In the genomic region with DNA sequence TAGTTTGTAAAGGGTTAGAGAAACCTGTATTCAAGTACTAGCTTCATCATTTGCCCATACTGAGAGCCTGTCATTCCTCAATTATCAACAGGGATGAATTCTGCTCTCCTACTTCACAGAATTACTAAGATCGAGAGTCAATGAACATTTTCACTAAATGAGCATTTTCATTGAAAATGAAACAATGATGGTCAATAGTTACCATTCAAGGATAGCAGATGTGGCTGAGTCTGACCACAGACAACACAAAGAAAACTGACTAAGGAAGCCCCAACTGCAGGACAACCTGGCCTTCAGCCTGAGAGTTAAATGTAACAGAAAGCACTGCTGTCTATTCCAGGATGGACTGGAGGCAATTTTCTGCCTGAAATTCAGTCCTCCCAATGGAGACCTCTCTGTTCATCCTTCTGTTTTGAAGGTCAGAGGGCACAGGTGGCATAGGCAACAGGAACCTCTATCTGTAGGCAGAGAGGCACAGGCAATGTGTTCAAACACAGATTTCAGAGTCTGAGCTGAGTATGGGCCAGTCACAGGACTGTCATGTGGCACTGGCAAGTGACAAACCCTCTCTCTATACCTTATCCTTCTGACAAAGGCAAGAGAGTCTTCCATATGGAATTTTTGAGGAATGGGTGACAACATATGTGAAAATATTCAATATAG, we compare ENCODE assay signal across 12 cellular contexts. TPM values are rescaled to one million over a fixed set of nuclear protein-coding genes. Genes with fewer than 3 reads are reported as not detected.
A peak's percentile ranks its signal among the peaks of the same experiment; 100 is the strongest.
DNase-seq lines count a peak whose midpoint lies in the region; ATAC-seq, FAIRE-seq and TF ChIP-seq lines count a peak whose summit lies in the region.
"Had no signal": no experiment of that assay in that cellular context is flagged by ENCODE, and none has a peak within 500 bp of the region (broad histone marks: within the 10 kb centered on the region; RNA-seq: fewer than 3 reads in every experiment).

No MANE protein-coding gene starts in this region.

- H3K36me3 Mint-ChIP-seq in activated B cell treated with CpG ODN at 0.5 μM for 24 hours (ENCODE audit: low read depth) = peaks cover 67% of the 10 kb centered on the region

- DNase-seq in GM12892 (ENCODE audit: insufficient read length) (no peak), activated B cell treated with CpG ODN at 0.5 μM for 24 hours (no peak), osteoblast (ENCODE audit: insufficient read length, low spot score, missing footprints) (peak; percentile 26), OCI-LY7 (ENCODE audit: low spot score) (no peak)

- H2AFZ ChIP-seq in osteoblast (ENCODE audit: low read length) (no peak overlapping the region), OCI-LY7 (ENCODE audit: low read length) (no peak overlapping the region)

- H4K20me1 ChIP-seq in osteoblast (ENCODE audit: insufficient read depth, low read length) = peaks cover 31% of the 10 kb centered on the region
- H4K20me1 ChIP-seq in OCI-LY7 (ENCODE audit: insufficient read depth, low read length) = no peaks in the 10 kb centered on the region

- intact Hi-C loops in activated B cell treated with CpG ODN at 0.5 μM for 24 hours (cut with micrococcal nuclease) = loop anchor here (1.0 to 5.0 kb wide), 7 partner anchors 36 to 354 kb away; a partner anchor contains a TSS
- intact Hi-C loops in OCI-LY7 (cut with micrococcal nuclease; ENCODE audit: unreplicated experiment) = loop anchor here (1.0 to 5.0 kb wide), 5 partner anchors 36 to 153 kb away; a partner anchor contains a TSS

- no peak overlapping the region for H3K4me3 ChIP-seq in osteoblast (ENCODE audit: insufficient read depth, low read length)
- no peak overlapping the region for H3K4me3 ChIP-seq in OCI-LY7 (ENCODE audit: low read depth, low read length, poor library complexity, severe bottlenecking)
- H3K4me3 ChIP-seq: heart right ventricle, vagina had no signal

- no peak overlapping the region for H3K27ac ChIP-seq in osteoblast (ENCODE audit: low read depth, low read length)
- no peak overlapping the region for H3K27ac ChIP-seq in OCI-LY7 (ENCODE audit: low read depth, low read length, poor library complexity, severe bottlenecking)
- H3K27ac ChIP-seq: vagina had no signal

- H3K9me2 ChIP-seq in OCI-LY7 (ENCODE audit: insufficient read depth, low read length) = no peaks in the 10 kb centered on the region

- TF ChIP-seq CTCF in activated B cell treated with CpG ODN at 0.5 μM for 24 hours (IDR thresholded peaks at IDR 0.05) (no peak), osteoblast (IDR thresholded peaks at IDR 0.05; ENCODE audit: extremely low read depth, low read depth, low read length) (no peak), OCI-LY7 (conservative IDR thresholded peaks at IDR 0.05; ENCODE audit: low read length) (no peak)

- POLR2A ChIA-PET in activated B cell treated with CpG ODN at 0.5 μM for 24 hours (lab: Charles Lee) (interaction anchor here (0.5 to 4.6 kb wide), 21 partner anchors 12 to 628 kb away, joined by 3 to 51 read pairs (median 6); a partner anchor contains a TSS), OCI-LY7 (lab: Charles Lee) (interaction anchor here (0.5 to 1.3 kb wide), 7 partner anchors 24 to 144 kb away, joined by 3 to 4 read pairs (median 4); no protein-coding TSS in a partner anchor)

- FAIRE-seq in GM12892 (lab: Jason Lieb, UNC) = peak; percentile 90
- FAIRE-seq: H54 had no signal

- H3K9me3 Mint-ChIP-seq in activated B cell treated with CpG ODN at 0.5 μM for 24 hours = no peaks in the 10 kb centered on the region
- H3K9me3 Mint-ChIP-seq: dendritic cell treated with granulocyte-macrophage colony-stimulating factor and Interleukin-4, amounts not matched to agents 40 ng/mL and 50 ng/mL, for 4 days had no signal

- H3K4me1 Mint-ChIP-seq in activated B cell treated with CpG ODN at 0.5 μM for 24 hours = peaks cover 10% of the 10 kb centered on the region

- H3K27me3 ChIP-seq in osteoblast (ENCODE audit: insufficient read depth, low read length) = no peaks in the 10 kb centered on the region
- H3K27me3 ChIP-seq: heart right ventricle, vagina had no signal

- H3K36me3 ChIP-seq in osteoblast (ENCODE audit: insufficient read depth, low read length) (peaks cover 31% of the 10 kb centered on the region), OCI-LY7 (ENCODE audit: insufficient read depth, low read length) (peaks cover 31% of the 10 kb centered on the region)

- BruUV-seq in OCI-LY7 (replicated peaks; lab: Mats Ljungman, UMichigan) = no TSS peak

- H3K9me3 ChIP-seq in osteoblast (ENCODE audit: low read depth, low read length) (no peaks in the 10 kb centered on the region), OCI-LY7 (ENCODE audit: low read length) (no peaks in the 10 kb centered on the region)
- H3K9me3 ChIP-seq: heart right ventricle, vagina had no signal

- ATAC-seq in GM21515 (IDR thresholded peaks at IDR 0.05; ENCODE audit: unreplicated experiment) (peak; percentile 66), activated B cell treated with CpG ODN at 0.5 μM for 24 hours (ENCODE audit: low read depth) (peak; percentile 35), HG03442 (IDR thresholded peaks at IDR 0.05; ENCODE audit: unreplicated experiment) (no peak), GM19023 (IDR thresholded peaks at IDR 0.05; ENCODE audit: unreplicated experiment) (no peak), GM19324 (IDR thresholded peaks at IDR 0.05; ENCODE audit: low FRiP score, unreplicated experiment) (no peak)

- TF ChIP-seq POLR2A in GM12892 (IDR thresholded peaks at IDR 0.05; ENCODE audit: low read depth, low read length) = no peak

- H3K27me3 Mint-ChIP-seq in activated B cell treated with CpG ODN at 0.5 μM for 24 hours = no peaks in the 10 kb centered on the region
- H3K27me3 Mint-ChIP-seq: dendritic cell treated with granulocyte-macrophage colony-stimulating factor and Interleukin-4, amounts not matched to agents 40 ng/mL and 50 ng/mL, for 4 days had no signal

- H3K27ac Mint-ChIP-seq in activated B cell treated with CpG ODN at 0.5 μM for 24 hours = peak overlapping the region; percentile 46
- H3K27ac Mint-ChIP-seq: dendritic cell treated with granulocyte-macrophage colony-stimulating factor and Interleukin-4, amounts not matched to agents 40 ng/mL and 50 ng/mL, for 4 days had no signal

- H3K79me2 ChIP-seq in osteoblast (ENCODE audit: insufficient read depth, low read length) (peaks cover 23% of the 10 kb centered on the region), OCI-LY7 (ENCODE audit: insufficient read depth, low read depth, low read length) (no peaks in the 10 kb centered on the region)

- H3K4me1 ChIP-seq in osteoblast (ENCODE audit: insufficient read depth, low read length) (peaks cover 5% of the 10 kb centered on the region), OCI-LY7 (ENCODE audit: insufficient read depth, low read length, poor library complexity, severe bottlenecking) (no peaks in the 10 kb centered on the region)
- H3K4me1 ChIP-seq: vagina had no signal

- H3K4me2 ChIP-seq in osteoblast (ENCODE audit: insufficient read depth, low read length) (no peak overlapping the region), OCI-LY7 (ENCODE audit: low read length) (no peak overlapping the region)

- CTCF ChIA-PET in activated B cell treated with CpG ODN at 0.5 μM for 24 hours (lab: Charles Lee) = interaction anchor here (0.6 to 6.4 kb wide), 46 partner anchors 8 to 1341 kb away, joined by 3 to 112 read pairs (median 5); a partner anchor contains a TSS
- CTCF ChIA-PET in OCI-LY7 (lab: Charles Lee; ENCODE audit: unreplicated experiment) = interaction anchor here (0.9 to 1.6 kb wide), 8 partner anchors 11 to 154 kb away, joined by 3 to 10 read pairs (median 4); a partner anchor contains a TSS

- no peak overlapping the region for H3K4me3 Mint-ChIP-seq in activated B cell treated with CpG ODN at 0.5 μM for 24 hours
- H3K4me3 Mint-ChIP-seq: dendritic cell treated with granulocyte-macrophage colony-stimulating factor and Interleukin-4, amounts not matched to agents 40 ng/mL and 50 ng/mL, for 4 days had no signal

RNA-seq across cellular contexts. Expression of a gene that starts 19.5 kb away (rescaled TPM):
- polyA plus RNA-seq in GM12892 (2012; ENCODE audit: missing spikeins) = 82.9 TPM
- 754 and 903 TPM in 2 replicates for total RNA-seq in activated B cell treated with CpG ODN at 0.5 μM for 24 hours
- total RNA-seq in osteoblast = 36.8 and 47.0 TPM in 2 replicates
- 73.6 and 105 TPM in 2 replicates for total RNA-seq in OCI-LY7 (2014; rRNA removed; shearing (Covaris generic))
- total RNA-seq in OCI-LY7 (2022) = 116 and 123 TPM in 2 replicates

RNA-seq across cellular contexts. Expression of a gene that starts 34.7 kb away (rescaled TPM):
- polyA plus RNA-seq in GM12892 (2012; ENCODE audit: missing spikeins) = 6.9 TPM
- total RNA-seq in activated B cell treated with CpG ODN at 0.5 μM for 24 hours (24.8 and 29.7 TPM in 2 replicates), osteoblast (6.2 and 7.2 TPM in 2 replicates), OCI-LY7 (2022) (14.0 and 15.1 TPM in 2 replicates)
- total RNA-seq in OCI-LY7 (2014; rRNA removed; shearing (Covaris generic)) = 12.2 and 17.0 TPM in 2 replicates

RNA-seq across cellular contexts. Expression of a gene that starts 37.2 kb away (rescaled TPM):
- polyA plus RNA-seq in GM12892 (2012; ENCODE audit: missing spikeins) = 15.8 TPM
- 40.7 and 41.0 TPM in 2 replicates for total RNA-seq in activated B cell treated with CpG ODN at 0.5 μM for 24 hours
- total RNA-seq in osteoblast = 3.2 and 4.0 TPM in 2 replicates
- total RNA-seq in OCI-LY7 (2014; rRNA removed; shearing (Covaris generic)) = 0.28 and 1.6 TPM in 2 replicates
- 2.5 and 3.4 TPM in 2 replicates for total RNA-seq in OCI-LY7 (2022)

RNA-seq across cellular contexts. Expression of a gene that starts 43.5 kb away (rescaled TPM):
- polyA plus RNA-seq in GM12892 (2012; ENCODE audit: missing spikeins) = 2,883 TPM
- total RNA-seq in activated B cell treated with CpG ODN at 0.5 μM for 24 hours (3,189 and 3,657 TPM in 2 replicates), osteoblast (428 and 494 TPM in 2 replicates), OCI-LY7 (2022) (2,557 and 2,633 TPM in 2 replicates)
- total RNA-seq in OCI-LY7 (2014; rRNA removed; shearing (Covaris generic)) = 930 and 1,152 TPM in 2 replicates

RNA-seq across cellular contexts. Expression of a gene that starts 45.6 kb away (rescaled TPM):
- 18.7 TPM for polyA plus RNA-seq in GM12892 (2012; ENCODE audit: missing spikeins)
- 21.3 and 23.9 TPM in 2 replicates for total RNA-seq in activated B cell treated with CpG ODN at 0.5 μM for 24 hours
- total RNA-seq in osteoblast = 176 and 186 TPM in 2 replicates
- 0.22 TPM in 1 of 2 replicates, not detected in the other for total RNA-seq in OCI-LY7 (2014; rRNA removed; shearing (Covaris generic))
- total RNA-seq in OCI-LY7 (2022) = 0.46 and 0.99 TPM in 2 replicates

Comparison
In these comparisons a context has a peak if more than half of its experiments do, and no peak if none do; other contexts are left out.
1. ATAC-seq: peak in GM21515 (single experiment) and activated B cell treated with CpG ODN at 0.5 μM for 24 hours (single experiment); none in HG03442 (single experiment), GM19023 (single experiment) and GM19324 (single experiment).